ENCODE assay signal across 18 cellular contexts in genomic region chr2:49831698-49832367, GRCh38.
DNase-seq lines count a peak whose midpoint lies in the region; ATAC-seq and TF ChIP-seq lines count a peak whose summit lies in the region.
"Had no signal": no experiment of that assay in that cellular context is flagged by ENCODE, and none has a peak within 500 bp of the region (broad histone marks: within the 10 kb centered on the region; RNA-seq: fewer than 3 reads in every experiment).

No MANE protein-coding gene starts in this region.

- intact Hi-C loops in left ventricle myocardium inferior (cut with micrococcal nuclease) = no loop called here
- intact Hi-C loops in heart left ventricle (cut with DNase I) = loop anchor here in 1 of 10 donors (1.0 kb wide), 1 partner anchor 20 kb away; no protein-coding TSS in a partner anchor

- H3K4me3 Mint-ChIP-seq in nephron progenitor cell = no peak overlapping the region

- H3K4me1 ChIP-seq in left ventricle myocardium inferior (peaks cover 14% of the 10 kb centered on the region), heart left ventricle (peaks cover 0 to 4% (median 0%) of the 10 kb centered on the region in 12 donors), SJCRH30 (peaks cover 36% of the 10 kb centered on the region)
- H3K4me1 ChIP-seq: A549 had no signal

- peak overlapping the region; percentile 29 for H3K27ac Mint-ChIP-seq in nephron progenitor cell

- 74 to 80% (median 76%) methylated on average over 14 of the region's 14 CpGs for WGBS in heart left ventricle, 4 donors

- H3K9me3 Mint-ChIP-seq in nephron progenitor cell = peaks cover 2% of the 10 kb centered on the region

- ATAC-seq in heart left ventricle (no peak), HG03378 (IDR thresholded peaks at IDR 0.05; ENCODE audit: unreplicated experiment) (no peak)
- ATAC-seq: A549 had no signal

- H3K27me3 ChIP-seq in left ventricle myocardium inferior (ENCODE audit: low read depth) (no peaks in the 10 kb centered on the region), heart left ventricle (no peaks in the 10 kb centered on the region), SJCRH30 (no peaks in the 10 kb centered on the region)

- H3K36me3 ChIP-seq in left ventricle myocardium inferior (no peaks in the 10 kb centered on the region), heart left ventricle (no peaks in the 10 kb centered on the region), SJCRH30 (no peaks in the 10 kb centered on the region)

- H3K27ac ChIP-seq in left ventricle myocardium inferior (replicated peaks) (peak overlapping the region; percentile 44), heart left ventricle (peak overlapping the region in 4 of 12 donors; percentile 1 to 51 (median 34)), SJCRH30 (peak overlapping the region; percentile 11; the same call in 1 of the 2 replicates)
- H3K27ac ChIP-seq: A549, C4-2B, KMS-11 had no signal

- peaks cover 30% of the 10 kb centered on the region for H3K4me1 Mint-ChIP-seq in nephron progenitor cell

- H3K36me3 Mint-ChIP-seq in nephron progenitor cell (ENCODE audit: low read depth) = no peaks in the 10 kb centered on the region

- H3K27me3 Mint-ChIP-seq in nephron progenitor cell (ENCODE audit: low read depth, poor library complexity) = peaks cover 4% of the 10 kb centered on the region

- H3K4me3 ChIP-seq in left ventricle myocardium inferior (no peak overlapping the region), heart left ventricle (no peak overlapping the region), SJCRH30 (no peak overlapping the region)
- H3K4me3 ChIP-seq: A549 had no signal

- DNase-seq in left ventricle myocardium inferior = no peak
- no peak for DNase-seq in heart left ventricle
- peak; percentile 71 to 90 for DNase-seq in SJCRH30
- no peak for DNase-seq in nephron progenitor cell
- no peak for DNase-seq in HCEC 1CT
- DNase-seq in cerebellar cortex (ENCODE audit: low spot score) = no peak
- DNase-seq: DND-41, H7, NCI-H1417, NCI-H187, NCI-H345, NCI-H526, SHP77, SK-N-SH had no signal

- TF ChIP-seq CTCF in left ventricle myocardium inferior (IDR thresholded peaks at IDR 0.05; ENCODE audit: borderline replicate concordance) (no peak), heart left ventricle (IDR thresholded peaks at IDR 0.05) (no peak), nephron progenitor cell (IDR thresholded peaks at IDR 0.05) (no peak)

- TF ChIP-seq POLR2A in heart left ventricle (IDR thresholded peaks at IDR 0.05) = no peak

- H3K9me3 ChIP-seq in left ventricle myocardium inferior (replicated peaks) (no peaks in the 10 kb centered on the region), heart left ventricle (no peaks in the 10 kb centered on the region), SJCRH30 (replicated peaks) (no peaks in the 10 kb centered on the region)
- H3K9me3 ChIP-seq: SK-N-SH had no signal

Comparison
In these comparisons a context has a peak if more than half of its experiments do, and no peak if none do; other contexts are left out.
1. DNase-seq: peak in SJCRH30 (2 of 2); none in left ventricle myocardium inferior (single experiment), heart left ventricle (0 of 5), nephron progenitor cell (single experiment), HCEC 1CT (single experiment) and cerebellar cortex (single experiment).